In the genomic region with DNA sequence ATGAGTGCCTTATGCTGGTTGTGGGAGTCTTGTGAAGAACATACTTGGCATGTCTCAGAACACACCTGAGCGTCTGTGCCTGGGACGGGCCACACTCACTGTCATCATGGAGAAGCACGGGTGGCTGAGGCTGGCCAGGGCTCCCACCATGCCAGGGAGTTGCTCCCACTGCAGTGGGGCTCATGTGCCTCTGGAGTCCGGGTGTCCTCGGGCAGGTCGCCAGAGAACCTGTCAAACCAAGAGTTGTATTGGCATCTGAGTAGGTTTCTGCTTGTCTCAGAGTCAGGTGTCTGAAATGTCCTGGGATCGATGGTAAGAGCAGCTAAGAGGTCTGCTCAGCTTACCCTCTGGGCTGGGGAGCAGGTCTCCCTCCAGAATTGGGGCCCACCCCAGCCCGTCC, we compare ENCODE assay signal across 9 cellular contexts.
"Had no signal": no experiment of that assay in that cellular context is flagged by ENCODE, and none has a peak within 500 bp of the region (broad histone marks: within the 10 kb centered on the region; RNA-seq: fewer than 3 reads in every experiment).

No MANE protein-coding gene starts in this region.

- H3K9me3 Mint-ChIP-seq: HFFc6, IgD-negative memory B cell had no signal

- H2AFZ ChIP-seq: GM23248 had no signal

- H3K4me1 ChIP-seq: HAP-1 had no signal

- H3K36me3 ChIP-seq: HAP-1 had no signal

- H3K27ac Mint-ChIP-seq: HFFc6, IgD-negative memory B cell had no signal

- H3K4me3 ChIP-seq: GM23248, HAP-1 had no signal

- DNase-seq: GM23248, GOT3, H7, HFFc6 had no signal

- H3K27ac ChIP-seq: GM23248, HL-60 had no signal

- H3K9me3 ChIP-seq: HAP-1 had no signal

- H3K9ac ChIP-seq: GM23248 had no signal

- ATAC-seq: HCT116, HepG2 had no signal

- H3K4me3 Mint-ChIP-seq: HFFc6, IgD-negative memory B cell had no signal
